ENCODE assay signal across 9 cellular contexts in the genomic region with DNA sequence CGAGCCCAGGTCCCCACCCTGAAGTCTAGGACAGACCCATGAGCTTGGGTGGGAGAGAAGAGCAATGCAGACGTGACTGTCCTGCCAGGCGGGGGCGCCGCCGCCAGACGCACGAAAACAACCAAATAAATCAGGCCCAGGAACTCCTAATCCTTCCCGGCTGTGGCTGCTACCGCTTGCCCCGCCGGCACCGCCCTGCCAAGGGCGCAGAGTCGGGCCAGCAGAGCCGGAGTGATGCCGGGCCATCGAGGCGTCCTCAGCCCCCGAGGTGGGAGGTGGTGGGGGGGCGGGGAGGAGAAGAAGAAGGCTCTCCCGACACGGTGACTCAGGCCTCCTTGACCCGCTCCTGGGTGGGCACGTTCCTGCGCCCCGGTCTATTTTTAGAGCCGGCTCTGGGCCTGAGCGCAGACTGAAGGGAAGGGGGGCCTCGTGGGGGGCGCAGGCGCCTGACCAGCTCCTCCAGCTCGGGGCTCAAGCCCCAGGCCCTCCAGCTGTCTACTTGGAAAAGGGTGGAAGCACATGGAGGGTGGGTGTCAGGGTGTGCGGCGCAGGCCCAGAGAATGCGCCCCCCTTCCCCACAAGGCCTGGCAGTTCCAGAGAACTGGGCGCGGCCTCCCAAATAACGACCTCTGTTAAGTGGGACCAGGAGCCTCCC. TPM values are rescaled to one million over a fixed set of nuclear protein-coding genes. Genes with fewer than 3 reads are reported as not detected.
DNase-seq lines count a peak whose midpoint lies in the region; ATAC-seq and TF ChIP-seq lines count a peak whose summit lies in the region.
"Had no signal": no experiment of that assay in that cellular context is flagged by ENCODE, and none has a peak within 500 bp of the region (broad histone marks: within the 10 kb centered on the region; RNA-seq: fewer than 3 reads in every experiment).

No MANE protein-coding gene starts in this region.

- TF ChIP-seq POLR2A in heart left ventricle (IDR thresholded peaks at IDR 0.05) = no peak

- H3K27me3 ChIP-seq in heart left ventricle (peaks cover 0 to 19% (median 0%) of the 10 kb centered on the region in 9 donors), parathyroid adenoma (ENCODE audit: control insufficient read depth, insufficient read depth, low read length) (no peaks in the 10 kb centered on the region)

- intact Hi-C loops in heart left ventricle (cut with DNase I) = loop anchor here in 8 of 10 donors (1.0 to 10.0 kb wide), 13 partner anchors 30 to 152 kb away; a partner anchor contains a TSS

- peaks cover 38% of the 10 kb centered on the region for H3K27me3 Mint-ChIP-seq in activated naive CD8-positive, alpha-beta T cell

- H3K36me3 Mint-ChIP-seq in activated naive CD8-positive, alpha-beta T cell = no peaks in the 10 kb centered on the region

- ATAC-seq in heart left ventricle = peak; percentile 36 to 73 (median 66)
- no peak for ATAC-seq in GM18873 (IDR thresholded peaks at IDR 0.05; ENCODE audit: low FRiP score, unreplicated experiment)

- no peak overlapping the region for H3K27ac Mint-ChIP-seq in activated naive CD8-positive, alpha-beta T cell
- H3K27ac Mint-ChIP-seq: T-helper 1 cell treated with Interleukin-12 subunit alpha and Interleukin-12 subunit beta and Interleukin-4 antibody, amounts not matched to agents 30 μg/mL and 1 μg/mL, for 36 hours had no signal

- peak overlapping the region; percentile 70 for H3K4me3 Mint-ChIP-seq in activated naive CD8-positive, alpha-beta T cell

- H3K4me3 ChIP-seq in heart left ventricle (peak overlapping the region in 11 of 12 donors; percentile 11 to 62 (median 55)), parathyroid adenoma (ENCODE audit: low read depth, low read length) (no peak overlapping the region)

- no peaks in the 10 kb centered on the region for H3K36me3 ChIP-seq in heart left ventricle
- no peaks in the 10 kb centered on the region for H3K36me3 ChIP-seq in parathyroid adenoma (ENCODE audit: control insufficient read depth, insufficient read depth, low read length)

- no peaks in the 10 kb centered on the region for H3K79me2 ChIP-seq in parathyroid adenoma

- H3K9ac ChIP-seq in parathyroid adenoma = no peak overlapping the region

- peaks cover 0 to 48% (median 35%) of the 10 kb centered on the region in 12 donors for H3K4me1 ChIP-seq in heart left ventricle
- peaks cover 7% of the 10 kb centered on the region for H3K4me1 ChIP-seq in parathyroid adenoma

- 2 to 6% (median 3%) methylated on average over 9 to 39 of the region's 39 CpGs for WGBS in heart left ventricle, 4 donors

- no peaks in the 10 kb centered on the region for H3K9me3 Mint-ChIP-seq in activated naive CD8-positive, alpha-beta T cell (ENCODE audit: low read depth)
- H3K9me3 Mint-ChIP-seq: T-helper 1 cell treated with Interleukin-12 subunit alpha and Interleukin-12 subunit beta and Interleukin-4 antibody, amounts not matched to agents 30 μg/mL and 1 μg/mL, for 36 hours had no signal

- peak; percentile 83 for DNase-seq in GM03348 (ENCODE audit: low spot score)
- peak; percentile 35 to 58 for DNase-seq in NCI-H526 (lab: John Stamatoyannopoulos, UW)
- peak; percentile 77 to 86 (median 82) for DNase-seq in heart left ventricle
- no peak for DNase-seq in NCI-H2081 (lab: John Stamatoyannopoulos, UW)
- no peak for DNase-seq in NCI-H510A (lab: John Stamatoyannopoulos, UW)

- peak overlapping the region; percentile 38 for H3K4me2 ChIP-seq in parathyroid adenoma (ENCODE audit: low read length)

- H3K27ac ChIP-seq in heart left ventricle (peak overlapping the region; percentile 89 to 99 (median 96)), parathyroid adenoma (peak overlapping the region; percentile 36)

- peak; percentile 22 to 66 (median 42) for TF ChIP-seq CTCF in heart left ventricle (IDR thresholded peaks at IDR 0.05)
- TF ChIP-seq CTCF in parathyroid adenoma (IDR thresholded peaks at IDR 0.05) = no peak

- peaks cover 16% of the 10 kb centered on the region for H3K4me1 Mint-ChIP-seq in activated naive CD8-positive, alpha-beta T cell (ENCODE audit: low read depth)

- H3K9me3 ChIP-seq in heart left ventricle (no peaks in the 10 kb centered on the region), parathyroid adenoma (ENCODE audit: control insufficient read depth, low read length) (no peaks in the 10 kb centered on the region)

- peak overlapping the region; percentile 82 for H2AFZ ChIP-seq in parathyroid adenoma

RNA-seq across cellular contexts. Expression of a gene that starts 10.8 kb away (rescaled TPM):
- total RNA-seq in heart left ventricle = 10 to 100 TPM; 10.1 to 24.1 (median 13.1) TPM
- 10 to 100 TPM in 1 of 2 donors, 1 to 10 TPM in 1; 7.5 to 15.8 TPM for polyA plus RNA-seq in heart left ventricle

RNA-seq across cellular contexts. Expression of a gene that starts 49.6 kb away (rescaled TPM):
- 10 to 100 TPM in 4 of 9 donors, 1 to 10 TPM in 5; 4.7 to 18.5 (median 9.6) TPM for total RNA-seq in heart left ventricle
- 10 to 100 TPM in 1 of 2 donors, 1 to 10 TPM in 1; 1.1 to 11.5 TPM for polyA plus RNA-seq in heart left ventricle

Comparison
In these comparisons a context has a peak if more than half of its experiments do, and no peak if none do; other contexts are left out.
1. DNase-seq: peak in GM03348 (single experiment), NCI-H526 (2 of 2) and heart left ventricle (5 of 5); none in NCI-H2081 (0 of 2) and NCI-H510A (single experiment).